ENCODE assay signal across 1 cellular context in genomic region chr3:9404680-9405079, GRCh38.
TF ChIP-seq lines count a peak whose summit lies in the region.

No MANE protein-coding gene starts in this region.

TF ChIP-seq in GM12878, 131 proteins besides CTCF, POLR2A, EP300 and RAD21 (continued from another document):
- TF ChIP-seq ZBTB11 (CRISPR knock-in tag; IDR thresholded peaks at IDR 0.05) (no peak), KAT2A (conservative IDR thresholded peaks at IDR 0.05; ENCODE audit: control insufficient read depth, low read depth, low read length) (no peak), NBN (IDR thresholded peaks at IDR 0.05) (no peak), CEBPB (IDR thresholded peaks at IDR 0.05; ENCODE audit: borderline replicate concordance in 1 of 2, low read depth in 2 of 2, low read length in 2 of 2) (no peak), PAX5 (IDR thresholded peaks at IDR 0.05; ENCODE audit: borderline replicate concordance, low read depth, low read length) (no peak), MXI1 (IDR thresholded peaks at IDR 0.05; ENCODE audit: low read depth, low read length) (no peak), SUPT20H (IDR thresholded peaks at IDR 0.05; ENCODE audit: borderline replicate concordance, control insufficient read depth, low read depth, low read length) (no peak), RFX5 (IDR thresholded peaks at IDR 0.05; ENCODE audit: low read depth, low read length) (no peak), SMAD1 (IDR thresholded peaks at IDR 0.05; ENCODE audit: low read depth, partially characterized antibody) (no peak), ATF7 (IDR thresholded peaks at IDR 0.05; ENCODE audit: low read depth) (no peak), EED (IDR thresholded peaks at IDR 0.05; ENCODE audit: low read depth) (no peak), ZNF384 (IDR thresholded peaks at IDR 0.05; ENCODE audit: borderline replicate concordance, low read depth, low read length) (no peak), ZBED1 (IDR thresholded peaks at IDR 0.05; ENCODE audit: borderline replicate concordance) (no peak), IRF3 (IDR thresholded peaks at IDR 0.05) (no peak), MTA2 (IDR thresholded peaks at IDR 0.05; ENCODE audit: low read depth) (no peak)
- TF ChIP-seq, protein P1, sequence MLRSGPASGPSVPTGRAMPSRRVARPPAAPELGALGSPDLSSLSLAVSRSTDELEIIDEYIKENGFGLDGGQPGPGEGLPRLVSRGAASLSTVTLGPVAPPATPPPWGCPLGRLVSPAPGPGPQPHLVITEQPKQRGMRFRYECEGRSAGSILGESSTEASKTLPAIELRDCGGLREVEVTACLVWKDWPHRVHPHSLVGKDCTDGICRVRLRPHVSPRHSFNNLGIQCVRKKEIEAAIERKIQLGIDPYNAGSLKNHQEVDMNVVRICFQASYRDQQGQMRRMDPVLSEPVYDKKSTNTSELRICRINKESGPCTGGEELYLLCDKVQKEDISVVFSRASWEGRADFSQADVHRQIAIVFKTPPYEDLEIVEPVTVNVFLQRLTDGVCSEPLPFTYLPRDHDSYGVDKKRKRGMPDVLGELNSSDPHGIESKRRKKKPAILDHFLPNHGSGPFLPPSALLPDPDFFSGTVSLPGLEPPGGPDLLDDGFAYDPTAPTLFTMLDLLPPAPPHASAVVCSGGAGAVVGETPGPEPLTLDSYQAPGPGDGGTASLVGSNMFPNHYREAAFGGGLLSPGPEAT (IDR thresholded peaks at IDR 0.05; ENCODE audit: low read depth), result no peak
- TF ChIP-seq, protein P2, sequence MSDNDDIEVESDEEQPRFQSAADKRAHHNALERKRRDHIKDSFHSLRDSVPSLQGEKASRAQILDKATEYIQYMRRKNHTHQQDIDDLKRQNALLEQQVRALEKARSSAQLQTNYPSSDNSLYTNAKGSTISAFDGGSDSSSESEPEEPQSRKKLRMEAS (IDR thresholded peaks at IDR 0.05; ENCODE audit: low read depth, low read length), result no peak
- TF ChIP-seq, protein P3, sequence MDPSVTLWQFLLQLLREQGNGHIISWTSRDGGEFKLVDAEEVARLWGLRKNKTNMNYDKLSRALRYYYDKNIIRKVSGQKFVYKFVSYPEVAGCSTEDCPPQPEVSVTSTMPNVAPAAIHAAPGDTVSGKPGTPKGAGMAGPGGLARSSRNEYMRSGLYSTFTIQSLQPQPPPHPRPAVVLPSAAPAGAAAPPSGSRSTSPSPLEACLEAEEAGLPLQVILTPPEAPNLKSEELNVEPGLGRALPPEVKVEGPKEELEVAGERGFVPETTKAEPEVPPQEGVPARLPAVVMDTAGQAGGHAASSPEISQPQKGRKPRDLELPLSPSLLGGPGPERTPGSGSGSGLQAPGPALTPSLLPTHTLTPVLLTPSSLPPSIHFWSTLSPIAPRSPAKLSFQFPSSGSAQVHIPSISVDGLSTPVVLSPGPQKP (IDR thresholded peaks at IDR 0.05; ENCODE audit: low read depth, low read length), result no peak
